ENCODE assay signal across 8 cellular contexts in genomic region chr14:31207287-31207745, GRCh38. TPM values are rescaled to one million over a fixed set of nuclear protein-coding genes. Genes with fewer than 3 reads are reported as not detected.
A peak's percentile ranks its signal among the peaks of the same experiment; 100 is the strongest.
DNase-seq lines count a peak whose midpoint lies in the region; ATAC-seq, FAIRE-seq and TF ChIP-seq lines count a peak whose summit lies in the region.

No MANE protein-coding gene starts in this region.

- BruUV-seq in PC-3 (replicated peaks; lab: Mats Ljungman, UMichigan), result no TSS peak

- intact Hi-C loops in PC-3 (cut with micrococcal nuclease), result loop anchor here (5.0 to 10.0 kb wide), 3 partner anchors 90 to 247 kb away; partner anchors contain the start of gene DTD2
- intact Hi-C loops in naive thymus-derived CD4-positive, alpha-beta T cell (cut with micrococcal nuclease), result loop anchor here (1.0 to 10.0 kb wide), 12 partner anchors 15 to 737 kb away; partner anchors contain the start of genes G2E3 (in 1 of the 2) and HEATR5A (in 1 of the 2)

- CTCF ChIA-PET in PC-3 (lab: Charles Lee) (interaction anchor here (0.8 to 1.6 kb wide), 8 partner anchors 10 to 242 kb away, joined by 3 to 8 read pairs (median 6); no protein-coding TSS in a partner anchor), H1 (lab: Charles Lee; ENCODE audit: partially characterized antibody) (interaction anchor here (0.6 to 3.3 kb wide), 10 partner anchors 10 to 91 kb away, joined by 3 to 15 read pairs (median 4); no protein-coding TSS in a partner anchor)
- CTCF ChIA-PET in naive thymus-derived CD4-positive, alpha-beta T cell (lab: Charles Lee), result interaction anchor here (1.0 to 1.6 kb wide), 3 partner anchors 11 to 97 kb away, joined by 3 to 7 read pairs (median 3); no protein-coding TSS in a partner anchor

- H2AK5ac ChIP-seq in H1 (ENCODE audit: low read depth, low read length), result no peak overlapping the region

- no peak overlapping the region for H2BK15ac ChIP-seq in H1 (ENCODE audit: low read length)

- no peak overlapping the region for H3K23ac ChIP-seq in H1 (ENCODE audit: insufficient read length)

- peak overlapping the region; percentile 95 for H3K18ac ChIP-seq in H1 (ENCODE audit: extremely low read depth, low read length)

- no peaks in the 10 kb centered on the region for H3K9me3 ChIP-seq in PC-3 (ENCODE audit: low read length)
- H3K9me3 ChIP-seq in H1 (ENCODE audit: insufficient read depth in 2 of 2, low read depth in 1 of 2, low read length in 1 of 2), result no peaks in the 10 kb centered on the region
- no peaks in the 10 kb centered on the region for H3K9me3 ChIP-seq in naive thymus-derived CD4-positive, alpha-beta T cell (ENCODE audit: control insufficient read depth in 2 of 3, low read length in 3 of 3)

- H3K4me1 ChIP-seq in PC-3 (ENCODE audit: insufficient read depth, low read length) (peaks cover 17% of the 10 kb centered on the region), H1 (replicated peaks in 1 of 4; ENCODE audit: control insufficient read depth in 3 of 4, insufficient read depth in 4 of 4, low read length in 3 of 4) (peaks cover 0 to 1% (median 0%) of the 10 kb centered on the region in 4 experiments; a peak in 1 of 7 replicates)
- peaks cover 30 to 33% of the 10 kb centered on the region in 2 donors for H3K4me1 ChIP-seq in naive thymus-derived CD4-positive, alpha-beta T cell (ENCODE audit: control insufficient read depth in 2 of 2, insufficient read depth in 2 of 2, low read length in 2 of 2)

- H3K36me3 Mint-ChIP-seq in HFFc6 (ENCODE audit: low read depth), result peaks cover 33% of the 10 kb centered on the region
- H3K36me3 Mint-ChIP-seq in naive thymus-derived CD4-positive, alpha-beta T cell, result peaks cover 4 to 28% (median 19%) of the 10 kb centered on the region in 5 donors

- peak overlapping the region; percentile 89 for H3K56ac ChIP-seq in H1 (replicated peaks; ENCODE audit: insufficient read length, low read depth, low read length)

- peaks cover 10% of the 10 kb centered on the region for H3K23me2 ChIP-seq in H1 (ENCODE audit: low read depth, low read length)

- peak overlapping the region; percentile 95 for H3K27ac Mint-ChIP-seq in HFFc6
- peak overlapping the region; percentile 93 to 100 (median 96) for H3K27ac Mint-ChIP-seq in naive thymus-derived CD4-positive, alpha-beta T cell

- H3K79me1 ChIP-seq in H1 (ENCODE audit: low read depth, low read length), result no peaks in the 10 kb centered on the region

- no peak overlapping the region for H3K4ac ChIP-seq in H1 (replicated peaks; ENCODE audit: insufficient read length, low read depth, low read length)

- WGBS in H1 (ENCODE audit: extremely low coverage in 1 of 2, insufficient coverage in 1 of 2, insufficient read length in 1 of 2, insufficient replicate concordance in 2 of 2, low coverage in 1 of 2, low lambda C conversion rate in 2 of 2, missing lambda C conversion rate in 1 of 2), 2 experiments, result 1% methylated on average over 29 of the region's 59 CpGs; no CpG with 5 or more reads in 1 of the 2 experiments

- peak overlapping the region; percentile 99 for H3K9ac ChIP-seq in PC-3 (ENCODE audit: low read length)
- peak overlapping the region; percentile 94 to 98 (median 96) for H3K9ac ChIP-seq in H1 (replicated peaks in 1 of 4; ENCODE audit: extremely low read depth in 1 of 4, low read depth in 3 of 4, low read length in 3 of 4)

- peak overlapping the region; percentile 93; the same call in 1 of the 2 replicates for H2BK5ac ChIP-seq in H1 (ENCODE audit: low read depth, low read length)

- 0 out of 2 replicates have a peak overlapping the region, but pooled peaks have one; percentile 39 for H2BK12ac ChIP-seq in H1 (ENCODE audit: low read depth, low read length)

- H3K4me2 ChIP-seq in PC-3 (ENCODE audit: low read length) (peak overlapping the region; percentile 91), H1 (ENCODE audit: insufficient read depth in 1 of 2, low read depth in 2 of 2, low read length in 2 of 2) (peak overlapping the region; percentile 78 to 93)

- peak overlapping the region; percentile 92 for H3K4me3 Mint-ChIP-seq in HFFc6
- H3K4me3 Mint-ChIP-seq in naive thymus-derived CD4-positive, alpha-beta T cell, result peak overlapping the region; percentile 90 to 98 (median 96)

- no peaks in the 10 kb centered on the region for H3K27me3 Mint-ChIP-seq in HFFc6 (ENCODE audit: insufficient read depth)
- H3K27me3 Mint-ChIP-seq in naive thymus-derived CD4-positive, alpha-beta T cell, result no peaks in the 10 kb centered on the region

- DNase-seq in HFFc6, result peak; percentile 70
- no peak for DNase-seq in PC-3
- no peak for DNase-seq in H1 (ENCODE audit: low read depth in 1 of 2, low spot score in 2 of 2)
- DNase-seq in naive thymus-derived CD4-positive, alpha-beta T cell, result peak in 1 of 9 donors; percentile 91
- no peak for DNase-seq in stimulated activated CD4-positive, alpha-beta T cell treated with anti-CD3 and anti-CD28 coated beads, Interleukin-4, amount 100 ng/mL, for 24 hours
- DNase-seq in OCI-M1 (lab: John Stamatoyannopoulos, UW), result no peak
- DNase-seq in NCI-H1694 treated with DMSO at 0.1 percent for 48 hours (lab: John Stamatoyannopoulos, UW), result no peak

- FAIRE-seq in H1 (lab: Jason Lieb, UNC), result no peak

- TF ChIP-seq CTCF in HFFc6 (IDR thresholded peaks at IDR 0.05) (no peak), PC-3 (conservative IDR thresholded peaks at IDR 0.05; ENCODE audit: low read depth, low read length) (no peak), H1 (IDR thresholded peaks at IDR 0.05; ENCODE audit: control extremely low read depth in 1 of 3, insufficient read depth in 1 of 3, low read depth in 1 of 3, low read length in 3 of 3) (no peak)

- TF ChIP-seq POLR2A in H1 (IDR thresholded peaks at IDR 0.05; ENCODE audit: control extremely low read depth in 1 of 2, low read depth in 2 of 2, low read length in 2 of 2), result peak; percentile 29 to 65; a peak in 2 of 3 replicates

- peak; percentile 22 for ATAC-seq in GM18519 (IDR thresholded peaks at IDR 0.05; ENCODE audit: low FRiP score, unreplicated experiment)
- no peak; the same call in 1 of the 2 replicates for ATAC-seq in PC-3
- ATAC-seq in naive thymus-derived CD4-positive, alpha-beta T cell, result peak; percentile 35

- H3K14ac ChIP-seq in H1 (ENCODE audit: insufficient read length), result no peak overlapping the region

- H3K4me3 ChIP-seq in PC-3 (ENCODE audit: low read length) (peak overlapping the region; percentile 75), H1 (ENCODE audit: extremely low read depth in 1 of 4, insufficient read depth in 2 of 4, low read depth in 3 of 4, low read length in 4 of 4) (peak overlapping the region; percentile 73 to 99 (median 80))
- H3K4me3 ChIP-seq in naive thymus-derived CD4-positive, alpha-beta T cell (ENCODE audit: low read length), result peak overlapping the region; percentile 70

- no peaks in the 10 kb centered on the region for H3F3A ChIP-seq in PC-3 (ENCODE audit: low read length, unreplicated experiment)

- peak overlapping the region; percentile 99 for H4K8ac ChIP-seq in H1 (ENCODE audit: extremely low read depth, insufficient read depth, low read length)

- TF ChIP-seq RAD21 in H1 (IDR thresholded peaks at IDR 0.05 in 1 of 2, conservative IDR thresholded peaks at IDR 0.05 in 1 of 2; ENCODE audit: low read depth in 2 of 2, low read length in 2 of 2), result no peak

- no peaks in the 10 kb centered on the region for H3K27me3 ChIP-seq in PC-3 (ENCODE audit: low read length)
- no peaks in the 10 kb centered on the region for H3K27me3 ChIP-seq in H1 (replicated peaks in 1 of 4; ENCODE audit: control insufficient read depth in 3 of 4, extremely low read depth in 1 of 4, insufficient read depth in 3 of 4, low read length in 3 of 4)
- no peaks in the 10 kb centered on the region for H3K27me3 ChIP-seq in naive thymus-derived CD4-positive, alpha-beta T cell (ENCODE audit: control insufficient read depth in 2 of 2, insufficient read depth in 2 of 2, low read length in 2 of 2)

- H2BK20ac ChIP-seq in H1 (ENCODE audit: low read length), result no peak overlapping the region

- peak overlapping the region; percentile 80 for H4K91ac ChIP-seq in H1 (replicated peaks; ENCODE audit: insufficient read length, low read length)

- peaks cover 29% of the 10 kb centered on the region for H3K4me1 Mint-ChIP-seq in HFFc6 (ENCODE audit: low read depth)
- H3K4me1 Mint-ChIP-seq in naive thymus-derived CD4-positive, alpha-beta T cell, result peaks cover 33 to 74% (median 68%) of the 10 kb centered on the region in 7 donors

- H2AFZ ChIP-seq in PC-3 (ENCODE audit: low read length) (peak overlapping the region; percentile 64), H1 (ENCODE audit: low read length) (peak overlapping the region; percentile 81; the same call in 1 of the 2 replicates)

- H3K36me3 ChIP-seq in PC-3 (ENCODE audit: low read depth, low read length) (peaks cover 12% of the 10 kb centered on the region), H1 (ENCODE audit: control insufficient read depth in 2 of 4, insufficient read depth in 4 of 4, low read length in 3 of 4) (peaks cover 0 to 8% (median 4%) of the 10 kb centered on the region in 4 experiments; a peak in 2 of 8 replicates)
- peaks cover 0 to 7% (median 0%) of the 10 kb centered on the region in 3 experiments for H3K36me3 ChIP-seq in naive thymus-derived CD4-positive, alpha-beta T cell (ENCODE audit: control insufficient read depth in 2 of 3, insufficient read depth in 3 of 3, low read length in 3 of 3)

- peaks cover 19% of the 10 kb centered on the region for H4K20me1 ChIP-seq in PC-3 (ENCODE audit: low read length)
- peaks cover 3 to 8% of the 10 kb centered on the region in 2 experiments for H4K20me1 ChIP-seq in H1 (replicated peaks in 1 of 2; ENCODE audit: control insufficient read depth in 1 of 2, insufficient read depth in 2 of 2, low read length in 2 of 2)

- TF ChIP-seq EP300 in H1 (IDR thresholded peaks at IDR 0.05; ENCODE audit: borderline replicate concordance in 1 of 2, low read depth in 2 of 2, low read length in 2 of 2), result no peak

- H3K79me2 ChIP-seq in PC-3 (ENCODE audit: low read length), result peaks cover 52% of the 10 kb centered on the region
- peaks cover 4 to 37% of the 10 kb centered on the region in 2 experiments; a peak in 3 of 4 replicates for H3K79me2 ChIP-seq in H1 (ENCODE audit: control insufficient read depth in 1 of 2, insufficient read depth in 2 of 2, low read length in 2 of 2)

- H2BK120ac ChIP-seq in H1 (replicated peaks; ENCODE audit: low read depth, low read length), result no peak overlapping the region

- H3K9me2 ChIP-seq in PC-3 (replicated peaks; ENCODE audit: low read length), result no peaks in the 10 kb centered on the region

- no peaks in the 10 kb centered on the region for H3K9me3 Mint-ChIP-seq in HFFc6
- H3K9me3 Mint-ChIP-seq in naive thymus-derived CD4-positive, alpha-beta T cell, result peaks cover 0 to 6% (median 0%) of the 10 kb centered on the region in 11 donors

- H3K27ac ChIP-seq in PC-3 (ENCODE audit: low read length) (peak overlapping the region; percentile 93), H1 (ENCODE audit: low read depth, low read length) (peak overlapping the region; percentile 93)
- peak overlapping the region; percentile 100 for H3K27ac ChIP-seq in naive thymus-derived CD4-positive, alpha-beta T cell (ENCODE audit: low read depth, low read length)

- POLR2A ChIA-PET in PC-3 (lab: Charles Lee; ENCODE audit: unreplicated experiment), result interaction anchor here (0.6 to 1.1 kb wide), 6 partner anchors 43 to 691 kb away, joined by 3 to 4 read pairs (median 3); no protein-coding TSS in a partner anchor
- POLR2A ChIA-PET in H1 (lab: Charles Lee; ENCODE audit: partially characterized antibody), result interaction anchor here (0.7 to 4.0 kb wide), 16 partner anchors 8 to 251 kb away, joined by 3 to 23 read pairs (median 4); partner anchors contain the start of gene STRN3
- POLR2A ChIA-PET in naive thymus-derived CD4-positive, alpha-beta T cell (lab: Charles Lee), result interaction anchor here (0.6 to 4.1 kb wide), 26 partner anchors 11 to 995 kb away, joined by 3 to 33 read pairs (median 4); partner anchors contain the start of genes AP4S1, DTD2, HEATR5A and RNU6-7

- peak overlapping the region; percentile 96 for H4K5ac ChIP-seq in H1 (ENCODE audit: insufficient read length, low read depth, low read length)

RNA-seq across cellular contexts. Expression of gene HECTD1, which starts 0.3 kb away (rescaled TPM):
- 100 to 1,000 TPM; 125 to 153 (median 145) TPM for total RNA-seq in HFFc6 (2021; fragmentation: NEBNext Ultra II Directional; extraction: Animal tissue kit (Norgen Biotek cat#: 25700))
- 152 and 214 TPM in 2 replicates for total RNA-seq in PC-3 (2014; rRNA removed)
- 105 and 110 TPM in 2 replicates for total RNA-seq in H1 (2021; fragmentation: NEBNext Ultra II Directional; extraction: Animal tissue kit (Norgen Biotek cat#: 25700))
- 28.4 and 44.7 TPM in 2 replicates for polyA plus RNA-seq in H1 (2011; rRNA removed)
- polyA plus RNA-seq in H1 (2011; cell fraction: cytosol; rRNA removed), result 45.2 TPM
- polyA plus RNA-seq in H1 (2011; cell fraction: nucleus; rRNA removed), result 66.7 TPM
- polyA plus RNA-seq in H1 (2012, experiment 1 of 2), result 40.4 to 57.9 TPM (median 52.3 TPM) in 4 replicates
- 3.0 TPM for polyA plus RNA-seq in H1 (2012, experiment 2 of 2)
- 48.3 TPM for polyA plus RNA-seq in H1 (2013, experiment 1 of 2)
- 49.3 TPM for polyA plus RNA-seq in H1 (2013, experiment 2 of 2)
- polyA minus RNA-seq in H1 (2011; rRNA and poly(A)+ RNA removed), result 224 and 290 TPM in 2 replicates
- polyA minus RNA-seq in H1 (2011; cell fraction: cytosol; rRNA and poly(A)+ RNA removed), result 72.8 TPM
- polyA minus RNA-seq in H1 (2011; cell fraction: nucleus; rRNA and poly(A)+ RNA removed), result 179 TPM
- 100 to 1,000 TPM; 115 to 163 (median 158) TPM for total RNA-seq in naive thymus-derived CD4-positive, alpha-beta T cell
- 10 to 100 TPM; 25.5 to 33.9 TPM for polyA plus RNA-seq in naive thymus-derived CD4-positive, alpha-beta T cell
